13 cellular contexts compared by ENCODE assay signal in the genomic region with DNA sequence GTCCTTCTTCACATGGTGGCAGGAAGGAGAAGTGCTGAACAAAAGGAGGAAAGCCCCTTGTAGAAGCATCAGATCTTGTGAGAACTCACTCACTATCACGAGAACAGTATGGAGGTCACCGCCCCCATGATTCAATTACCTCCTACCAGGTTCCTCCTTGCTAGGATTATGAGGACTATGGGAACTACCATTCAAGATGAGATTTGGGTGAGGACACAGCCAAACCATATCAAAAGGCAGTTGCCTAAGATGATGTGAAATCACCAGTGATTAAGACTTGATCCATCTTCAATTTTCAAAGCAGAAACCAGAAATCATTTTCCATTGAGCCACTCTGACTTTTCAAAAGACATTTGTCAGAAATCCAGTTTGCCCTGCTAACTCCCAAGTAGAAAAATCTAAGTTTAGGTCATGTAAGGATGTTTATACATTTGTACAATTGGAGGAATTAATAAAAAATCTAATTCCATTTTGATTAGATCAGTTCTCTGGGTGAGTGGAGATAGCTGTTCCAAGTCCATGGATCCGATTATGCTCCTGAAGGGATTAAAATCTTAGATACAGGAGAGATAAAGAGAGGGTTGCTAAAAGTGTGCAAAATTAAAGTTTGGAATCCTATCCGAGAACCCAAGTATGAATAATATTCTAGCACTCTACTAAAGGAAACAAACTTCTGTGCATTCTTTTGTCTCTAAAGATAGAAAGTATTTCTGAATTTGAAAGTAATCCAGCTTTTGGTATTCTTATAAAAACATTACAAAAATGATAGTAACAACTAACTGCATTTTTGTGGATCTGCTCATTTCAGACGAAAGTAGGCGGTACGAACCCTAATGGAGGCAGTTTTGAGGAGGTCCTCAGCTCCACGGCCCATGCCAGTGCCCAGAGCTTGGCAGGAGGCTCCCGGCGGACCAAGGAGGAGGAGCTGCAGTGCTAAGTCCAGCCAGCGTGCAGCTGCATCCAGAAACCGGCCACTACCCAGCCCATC. TPM values are rescaled to one million over a fixed set of nuclear protein-coding genes. Genes with fewer than 3 reads are reported as not detected.
DNase-seq lines count a peak whose midpoint lies in the region; ATAC-seq and TF ChIP-seq lines count a peak whose summit lies in the region.
"Had no signal": no experiment of that assay in that cellular context is flagged by ENCODE, and none has a peak within 500 bp of the region (broad histone marks: within the 10 kb centered on the region; RNA-seq: fewer than 3 reads in every experiment).

No MANE protein-coding gene starts in this region.

- WGBS in GM23248 (ENCODE audit: low coverage in 1 of 2, low lambda C conversion rate in 2 of 2, missing lambda C conversion rate in 2 of 2), 2 experiments = 71 to 76% methylated on average over 12 of the region's 12 CpGs

- peak overlapping the region; percentile 79 for H3K4me2 ChIP-seq in GM23248 (ENCODE audit: unreplicated experiment)
- H3K4me2 ChIP-seq: KMS-11, neural progenitor cell had no signal

- ATAC-seq in sciatic nerve (peak; percentile 84), GM21529 (IDR thresholded peaks at IDR 0.05; ENCODE audit: unreplicated experiment) (no peak)
- ATAC-seq: left lung had no signal

- H3K27me3 ChIP-seq in GM23248 (replicated peaks; ENCODE audit: insufficient read depth) (no peaks in the 10 kb centered on the region), SJSA1 (replicated peaks) (no peaks in the 10 kb centered on the region)
- H3K27me3 ChIP-seq: left lung, neural progenitor cell had no signal

- TF ChIP-seq CTCF in fibroblast of mammary gland (conservative IDR thresholded peaks at IDR 0.05; ENCODE audit: control insufficient read depth, insufficient read depth, low read depth, low read length) = no peak

- 0 out of 2 replicates have a peak, but pooled peaks cover 3% of the 10 kb centered on the region for H3K9me2 ChIP-seq in GM23248 (ENCODE audit: insufficient read depth)

- H3K27ac ChIP-seq in GM23248 = peak overlapping the region; percentile 68
- peak overlapping the region; percentile 94 for H3K27ac ChIP-seq in SJSA1
- H3K27ac ChIP-seq: KMS-11, neural progenitor cell, SK-N-MC had no signal

- intact Hi-C loops in sciatic nerve (cut with DNase I) = no loop called here

- H3K4me1 ChIP-seq in GM23248 (ENCODE audit: insufficient read depth) (peaks cover 18% of the 10 kb centered on the region), SJSA1 (replicated peaks) (peaks cover 43% of the 10 kb centered on the region)
- H3K4me1 ChIP-seq: left lung, neural progenitor cell had no signal

- H3K9me3 ChIP-seq in GM23248 (ENCODE audit: low read depth) (no peaks in the 10 kb centered on the region), SJSA1 (replicated peaks) (no peaks in the 10 kb centered on the region)
- H3K9me3 ChIP-seq: left lung had no signal

- H3K36me3 ChIP-seq in GM23248 (ENCODE audit: low read depth) = no peaks in the 10 kb centered on the region
- no peaks in the 10 kb centered on the region for H3K36me3 ChIP-seq in SJSA1
- H3K36me3 ChIP-seq: left lung, neural progenitor cell had no signal

- no peaks in the 10 kb centered on the region for H4K20me1 ChIP-seq in GM23248 (ENCODE audit: insufficient read depth)

- no peaks in the 10 kb centered on the region for H3K79me2 ChIP-seq in GM23248 (ENCODE audit: insufficient read depth)

- H3K4me3 ChIP-seq in GM23248 (peak overlapping the region; percentile 24), SJSA1 (no peak overlapping the region), fibroblast of mammary gland (ENCODE audit: control insufficient read depth, low read depth, low read length) (no peak overlapping the region)
- H3K4me3 ChIP-seq: left lung, neural progenitor cell, SK-N-MC had no signal

- no peak overlapping the region for H3K9ac ChIP-seq in GM23248
- H3K9ac ChIP-seq: KMS-11, neural progenitor cell had no signal

- peaks cover 25% of the 10 kb centered on the region; the same call in 1 of the 2 replicates for H3F3A ChIP-seq in GM23248 (ENCODE audit: insufficient read depth)

- in situ Hi-C loops in GM23248 (cut with MboI) = no loop called here

- DNase-seq in GM23248 = peak; percentile 59
- DNase-seq in SJSA1 (ENCODE audit: low read depth in 1 of 2, low spot score in 2 of 2) = peak; percentile 75 to 84
- DNase-seq in fibroblast of mammary gland (ENCODE audit: low read depth) = peak; percentile 41
- no peak for DNase-seq in sciatic nerve (ENCODE audit: low spot score)
- no peak for DNase-seq in activated CD4-positive, CD25-positive, alpha-beta regulatory T cell (lab: John Stamatoyannopoulos, UW)
- DNase-seq in NCI-H1694 (lab: John Stamatoyannopoulos, UW) = no peak
- DNase-seq: activated B cell treated with CpG ODN at 0.5 μM for 24 hours, left lung, NCI-H2029 treated with DMSO at 0.1 percent for 48 hours had no signal

- H2AFZ ChIP-seq in GM23248 = peak overlapping the region; percentile 30; the same call in 1 of the 2 replicates
- H2AFZ ChIP-seq: neural progenitor cell had no signal

RNA-seq across cellular contexts. Expression of gene HDDC2, which starts 39.4 kb away (rescaled TPM):
- total RNA-seq in GM23248 (2014; rRNA removed; shearing (Covaris generic)) = 51.1 and 55.1 TPM in 2 replicates
- polyA plus RNA-seq in GM23248 (2016; fragmentation: Nextera tagmentation; extraction: Ambion mirVana) = 83.2 and 84.2 TPM in 2 replicates
- total RNA-seq in SJSA1 (2014; rRNA removed; shearing (Covaris generic)) = 156 and 194 TPM in 2 replicates
- total RNA-seq in sciatic nerve = 58.4 TPM

Comparison
In these comparisons a context has a peak if more than half of its experiments do, and no peak if none do; other contexts are left out.
1. DNase-seq: peak in GM23248 (single experiment), SJSA1 (2 of 2) and fibroblast of mammary gland (single experiment); none in sciatic nerve (single experiment), activated CD4-positive, CD25-positive, alpha-beta regulatory T cell (0 of 4) and NCI-H1694 (single experiment).